ENCODE assay signal across 20 cellular contexts in the genomic region with DNA sequence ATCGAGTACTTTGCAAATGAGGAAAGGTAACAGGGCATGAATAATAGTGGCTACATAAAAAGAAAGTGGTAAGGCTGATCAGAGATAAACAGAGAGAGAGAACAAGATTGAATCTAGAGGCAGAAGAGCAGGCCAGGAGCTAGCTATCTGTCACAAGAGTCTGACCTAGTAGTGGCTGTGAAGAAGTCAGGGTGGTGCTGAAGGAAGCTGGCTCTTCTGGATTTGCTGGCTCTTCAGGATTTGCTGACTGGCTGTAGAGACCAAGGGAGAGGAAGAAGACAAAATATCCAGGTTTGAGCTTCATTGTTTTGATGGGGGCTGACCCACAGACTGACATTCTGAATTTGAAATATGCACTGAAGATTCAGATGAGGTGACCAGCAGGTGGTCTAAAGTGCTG.
A peak's percentile ranks its signal among the peaks of the same experiment; 100 is the strongest.
DNase-seq lines count a peak whose midpoint lies in the region; ATAC-seq and TF ChIP-seq lines count a peak whose summit lies in the region.
"Had no signal": no experiment of that assay in that cellular context is flagged by ENCODE, and none has a peak within 500 bp of the region (broad histone marks: within the 10 kb centered on the region; RNA-seq: fewer than 3 reads in every experiment).

No MANE protein-coding gene starts in this region.

- H3F3A ChIP-seq in GM23338 (replicated peaks; ENCODE audit: low read depth), result no peaks in the 10 kb centered on the region

- H3K4me3 Mint-ChIP-seq in GM23338, result no peak overlapping the region
- H3K4me3 Mint-ChIP-seq in glutamatergic neuron (ENCODE audit: unreplicated experiment), result peak overlapping the region; percentile 34
- peak overlapping the region; percentile 5 for H3K4me3 Mint-ChIP-seq in type B pancreatic cell
- H3K4me3 Mint-ChIP-seq: B cell; CD4-positive, CD25-positive, alpha-beta regulatory T cell; CD8-positive, alpha-beta T cell; HFFc6 had no signal

- no peak overlapping the region for H3K4me2 ChIP-seq in GM23338
- H3K4me2 ChIP-seq: BLaER1 had no signal

- H3K4me3 ChIP-seq in GM23338, result no peak overlapping the region
- H3K4me3 ChIP-seq: BLaER1, HAP-1 had no signal

- ATAC-seq in GM23338, result no peak
- ATAC-seq: CD8-positive, alpha-beta T cell had no signal

- DNase-seq in SIG-M5 treated with dmso at 0.1 percent for 504 hours (lab: John Stamatoyannopoulos, UW; ENCODE audit: unreplicated experiment) (peak; percentile 7), SIG-M5 (lab: John Stamatoyannopoulos, UW) (no peak), GM23338 (ENCODE audit: low spot score) (no peak), glutamatergic neuron (no peak), type B pancreatic cell (ENCODE audit: extremely low spot score, unreplicated experiment) (no peak), substantia nigra (lab: John Stamatoyannopoulos, UW) (no peak), NCI-H526 treated with DMSO at 0.1 percent for 48 hours (lab: John Stamatoyannopoulos, UW) (no peak)
- DNase-seq: Caco-2; CD4-positive, CD25-positive, alpha-beta regulatory T cell; CD8-positive, alpha-beta T cell; DMS53; DMS79 treated with DMSO at 0.1 percent for 48 hours; GF-D8; GOT3; HFFc6 had no signal

- H3K9me2 ChIP-seq in GM23338 (ENCODE audit: insufficient read depth), result 0 out of 2 replicates have a peak, but pooled peaks cover 3% of the 10 kb centered on the region

- no peaks in the 10 kb centered on the region for H3K27me3 ChIP-seq in GM23338 (ENCODE audit: insufficient read depth)
- H3K27me3 ChIP-seq: BLaER1 had no signal

- H3K27ac Mint-ChIP-seq in GM23338 (0 out of 2 replicates have a peak overlapping the region, but pooled peaks have one; percentile 0), glutamatergic neuron (ENCODE audit: unreplicated experiment) (peak overlapping the region; percentile 93), type B pancreatic cell (peak overlapping the region; percentile 40)
- H3K27ac Mint-ChIP-seq: B cell; CD4-positive, CD25-positive, alpha-beta regulatory T cell; CD8-positive, alpha-beta T cell; HFFc6 had no signal

- H3K79me2 ChIP-seq in GM23338 (replicated peaks; ENCODE audit: insufficient read depth), result no peaks in the 10 kb centered on the region

- H3K27ac ChIP-seq in GM23338 (ENCODE audit: low read depth), result no peak overlapping the region
- no peak overlapping the region for H3K27ac ChIP-seq in substantia nigra (ENCODE audit: low read depth, low read length, poor library complexity, severe bottlenecking)
- H3K27ac ChIP-seq: 22Rv1, BLaER1, C4-2B had no signal

- no peak for TF ChIP-seq CTCF in GM23338 (conservative IDR thresholded peaks at IDR 0.05; ENCODE audit: low read depth in 2 of 2)
- TF ChIP-seq CTCF in glutamatergic neuron (IDR thresholded peaks at IDR 0.05; ENCODE audit: partially characterized antibody, unreplicated experiment), result no peak
- no peak for TF ChIP-seq CTCF in type B pancreatic cell (conservative IDR thresholded peaks at IDR 0.05)

- H3K27me3 Mint-ChIP-seq in GM23338 (ENCODE audit: insufficient read depth, low read depth, poor library complexity), result peaks cover 6% of the 10 kb centered on the region
- H3K27me3 Mint-ChIP-seq in glutamatergic neuron (ENCODE audit: unreplicated experiment), result peaks cover 6% of the 10 kb centered on the region
- no peaks in the 10 kb centered on the region for H3K27me3 Mint-ChIP-seq in type B pancreatic cell

- peaks cover 4% of the 10 kb centered on the region; the same call in 2 of the 3 replicates for H3K4me1 Mint-ChIP-seq in GM23338
- H3K4me1 Mint-ChIP-seq in glutamatergic neuron (ENCODE audit: low read depth, unreplicated experiment), result peaks cover 35% of the 10 kb centered on the region
- peaks cover 20% of the 10 kb centered on the region for H3K4me1 Mint-ChIP-seq in type B pancreatic cell (ENCODE audit: unreplicated experiment)
- H3K4me1 Mint-ChIP-seq: B cell; CD4-positive, CD25-positive, alpha-beta regulatory T cell had no signal

- H3K36me3 ChIP-seq in GM23338 (ENCODE audit: insufficient read depth), result no peaks in the 10 kb centered on the region
- H3K36me3 ChIP-seq: BLaER1, HAP-1 had no signal

- H3K36me3 Mint-ChIP-seq in GM23338 (ENCODE audit: low read depth) (no peaks in the 10 kb centered on the region), glutamatergic neuron (ENCODE audit: unreplicated experiment) (peaks cover 5% of the 10 kb centered on the region), type B pancreatic cell (no peaks in the 10 kb centered on the region)
- H3K36me3 Mint-ChIP-seq: CD4-positive, CD25-positive, alpha-beta regulatory T cell; CD8-positive, alpha-beta T cell had no signal

- no peaks in the 10 kb centered on the region for H3K4me1 ChIP-seq in GM23338 (ENCODE audit: insufficient read depth)
- H3K4me1 ChIP-seq: BLaER1, Caco-2, HAP-1 had no signal

- H3K9me3 Mint-ChIP-seq in GM23338 (no peaks in the 10 kb centered on the region), glutamatergic neuron (ENCODE audit: unreplicated experiment) (peaks cover 7% of the 10 kb centered on the region), type B pancreatic cell (no peaks in the 10 kb centered on the region)
- H3K9me3 Mint-ChIP-seq: CD8-positive, alpha-beta T cell; HFFc6 had no signal

- H4K20me1 ChIP-seq in GM23338 (replicated peaks; ENCODE audit: insufficient read depth), result no peaks in the 10 kb centered on the region
- H4K20me1 ChIP-seq: BLaER1 had no signal

- peak overlapping the region; percentile 35; the same call in 1 of the 2 replicates for H2AFZ ChIP-seq in GM23338

TF ChIP-seq in GM23338, 12 proteins besides CTCF, POLR2A, EP300 and RAD21 (continues in another document):
- TF ChIP-seq EZH2 (IDR thresholded peaks at IDR 0.05; ENCODE audit: low read depth, unreplicated experiment), result no peak
- TF ChIP-seq ETS1 (IDR thresholded peaks at IDR 0.05), result no peak
- TF ChIP-seq POLR2AphosphoS5 (IDR thresholded peaks at IDR 0.05; ENCODE audit: low read depth), result no peak
- TF ChIP-seq EZH2phosphoT487 (IDR thresholded peaks at IDR 0.05; ENCODE audit: unreplicated experiment), result no peak
- no peak for TF ChIP-seq NANOG (IDR thresholded peaks at IDR 0.05; ENCODE audit: borderline replicate concordance)
- TF ChIP-seq ZNF331 (CRISPR knock-in tag; IDR thresholded peaks at IDR 0.05; ENCODE audit: low read depth), result no peak
- no peak for TF ChIP-seq ZNF114 (CRISPR knock-in tag; IDR thresholded peaks at IDR 0.05)
- TF ChIP-seq JUNB (IDR thresholded peaks at IDR 0.05; ENCODE audit: unreplicated experiment), result no peak
- no peak for TF ChIP-seq REST (IDR thresholded peaks at IDR 0.05; ENCODE audit: unreplicated experiment)
- TF ChIP-seq STAT1 (IDR thresholded peaks at IDR 0.05; ENCODE audit: unreplicated experiment), result no peak

Comparison
In these comparisons a context has a peak if more than half of its experiments do, and no peak if none do; other contexts are left out.
1. H3K27ac Mint-ChIP-seq: peak in every context shown above with its lines; median percentile 93 in glutamatergic neuron; 40 in type B pancreatic cell; 0 in GM23338.